ENCODE assay signal across 9 cellular contexts in the genomic region with DNA sequence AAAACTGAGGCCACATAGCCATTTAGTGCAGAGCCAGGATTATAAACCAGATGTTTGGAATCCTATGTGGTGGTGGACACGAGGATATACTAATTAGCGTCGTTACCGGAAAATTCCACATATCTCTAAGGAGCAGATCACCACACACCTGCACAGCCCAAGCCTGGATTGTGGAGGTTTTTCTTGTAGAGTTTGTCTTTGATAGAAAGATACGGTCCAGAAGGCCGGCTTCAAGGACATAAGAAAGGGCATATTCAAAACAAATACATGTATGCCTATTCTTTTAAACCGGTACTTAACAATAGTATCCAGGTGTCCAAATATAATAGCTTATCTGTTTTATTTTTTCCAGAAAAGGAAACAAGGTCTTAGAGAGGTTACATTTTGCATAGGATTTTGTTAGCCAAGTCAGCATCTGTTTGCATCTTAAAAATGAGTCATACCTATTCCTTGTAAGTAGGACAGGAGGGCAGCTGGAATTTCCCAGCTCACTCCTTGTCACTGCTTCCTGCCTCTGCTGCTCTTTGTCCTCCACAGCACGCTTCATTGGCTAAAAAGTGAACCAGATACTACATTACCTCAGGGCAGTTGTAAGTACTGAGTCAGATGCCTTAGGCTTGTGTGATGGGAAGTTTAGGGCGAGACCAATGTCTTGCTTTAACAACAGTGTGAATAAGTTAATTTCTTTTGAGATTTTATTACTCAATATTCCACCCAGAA. TPM values are rescaled to one million over a fixed set of nuclear protein-coding genes. Genes with fewer than 3 reads are reported as not detected.
DNase-seq lines count a peak whose midpoint lies in the region; ATAC-seq and TF ChIP-seq lines count a peak whose summit lies in the region.
"Had no signal": no experiment of that assay in that cellular context is flagged by ENCODE, and none has a peak within 500 bp of the region (broad histone marks: within the 10 kb centered on the region; RNA-seq: fewer than 3 reads in every experiment).

No MANE protein-coding gene starts in this region.

- peaks cover 20% of the 10 kb centered on the region for H3K4me1 ChIP-seq in foreskin keratinocyte
- peaks cover 13 to 16% (median 16%) of the 10 kb centered on the region in 3 donors for H3K4me1 ChIP-seq in skeletal muscle tissue (ENCODE audit: control insufficient read depth in 3 of 3, insufficient read depth in 3 of 3, low read length in 3 of 3)
- H3K4me1 ChIP-seq in suprapubic skin, result peaks cover 22% of the 10 kb centered on the region

- H3K36me3 ChIP-seq in skeletal muscle tissue (ENCODE audit: control insufficient read depth in 3 of 3, insufficient read depth in 3 of 3, low read length in 3 of 3) (no peaks in the 10 kb centered on the region), suprapubic skin (no peaks in the 10 kb centered on the region)
- H3K36me3 ChIP-seq: cardiac muscle cell had no signal

- H3K9me3 ChIP-seq in skeletal muscle tissue (ENCODE audit: control insufficient read depth in 3 of 3, low read length in 3 of 3), result no peaks in the 10 kb centered on the region
- H3K9me3 ChIP-seq in suprapubic skin, result no peaks in the 10 kb centered on the region

- H3K27ac ChIP-seq in foreskin keratinocyte (peak overlapping the region; percentile 75), skeletal muscle tissue (ENCODE audit: low read depth, low read length) (peak overlapping the region; percentile 61), suprapubic skin (no peak overlapping the region)
- H3K27ac ChIP-seq: cardiac muscle cell had no signal

- H3K27me3 ChIP-seq in foreskin keratinocyte, result no peaks in the 10 kb centered on the region
- no peaks in the 10 kb centered on the region for H3K27me3 ChIP-seq in skeletal muscle tissue (ENCODE audit: control insufficient read depth in 3 of 3, insufficient read depth in 3 of 3, low read length in 3 of 3)
- no peaks in the 10 kb centered on the region for H3K27me3 ChIP-seq in suprapubic skin
- H3K27me3 ChIP-seq: cardiac muscle cell had no signal

- ATAC-seq in HG02885 (IDR thresholded peaks at IDR 0.05; ENCODE audit: poor library complexity, unreplicated experiment), result peak; percentile 71
- peak; percentile 93 for ATAC-seq in foreskin keratinocyte

- TF ChIP-seq CTCF in foreskin keratinocyte (conservative IDR thresholded peaks at IDR 0.05) (no peak), suprapubic skin (IDR thresholded peaks at IDR 0.05) (no peak)

- H3K9ac ChIP-seq in skeletal muscle tissue (ENCODE audit: low read depth in 1 of 3, low read length in 3 of 3), result no peak overlapping the region

- 46% methylated on average over 9 of the region's 9 CpGs for whole genome bisulfite sequencing in suprapubic skin

- peak; percentile 17 for DNase-seq in activated CD8-positive, alpha-beta memory T cell treated with anti-CD3 and anti-CD28 coated beads, Interleukin-2, amount 50 U/mL, for 4 hours
- no peak for DNase-seq in activated CD8-positive, alpha-beta memory T cell treated with anti-CD3 and anti-CD28 coated beads for 24 hours
- peak; percentile 13 to 40 for DNase-seq in activated CD4-positive, alpha-beta T cell treated with anti-CD3 and anti-CD28 coated beads, Interleukin-2, amount 50 U/mL, for 4 hours
- DNase-seq in foreskin keratinocyte, result peak; percentile 99
- no peak for DNase-seq in OCI-M1 (lab: John Stamatoyannopoulos, UW)
- DNase-seq in suprapubic skin (ENCODE audit: low spot score in 2 of 2), result no peak

- TF ChIP-seq EP300 in suprapubic skin (IDR thresholded peaks at IDR 0.05), result no peak

- TF ChIP-seq POLR2A in suprapubic skin (IDR thresholded peaks at IDR 0.05), result no peak

- H3K4me3 ChIP-seq in skeletal muscle tissue (ENCODE audit: low read length in 3 of 3) (no peak overlapping the region), suprapubic skin (no peak overlapping the region)
- H3K4me3 ChIP-seq: cardiac muscle cell had no signal

RNA-seq across cellular contexts. Expression of gene TMC1, which starts 3.6 kb away (rescaled TPM):
- total RNA-seq in foreskin keratinocyte, result not detected in 2 replicates
- not detected in 2 replicates for polyA plus RNA-seq in foreskin keratinocyte
- total RNA-seq in skeletal muscle tissue, result 0.52 TPM
- total RNA-seq in suprapubic skin, result not detected
- total RNA-seq: cardiac muscle cell had no signal
- polyA plus RNA-seq: cardiac muscle cell had no signal

Comparison
In these comparisons a context has a peak if more than half of its experiments do, and no peak if none do; other contexts are left out.
1. DNase-seq: peak in activated CD8-positive, alpha-beta memory T cell treated with anti-CD3 and anti-CD28 coated beads, Interleukin-2, amount 50 U/mL, for 4 hours (single experiment), activated CD4-positive, alpha-beta T cell treated with anti-CD3 and anti-CD28 coated beads, Interleukin-2, amount 50 U/mL, for 4 hours (2 of 2) and foreskin keratinocyte (2 of 2); none in activated CD8-positive, alpha-beta memory T cell treated with anti-CD3 and anti-CD28 coated beads for 24 hours (single experiment), OCI-M1 (single experiment) and suprapubic skin (0 of 2).